15 cellular contexts compared by ENCODE assay signal in genomic region chr3:156689589-156689988, GRCh38. TPM values are rescaled to one million over a fixed set of nuclear protein-coding genes. Genes with fewer than 3 reads are reported as not detected.
DNase-seq lines count a peak whose midpoint lies in the region; ATAC-seq lines count a peak whose summit lies in the region.
"Had no signal": no experiment of that assay in that cellular context is flagged by ENCODE, and none has a peak within 500 bp of the region (broad histone marks: within the 10 kb centered on the region; RNA-seq: fewer than 3 reads in every experiment).

No MANE protein-coding gene starts in this region.

- H3K4me3 ChIP-seq in skeletal muscle satellite cell (ENCODE audit: low read length), result no peak overlapping the region
- H3K4me3 ChIP-seq: ovary had no signal

- peak overlapping the region; percentile 56 for H3K27ac Mint-ChIP-seq in activated naive CD4-positive, alpha-beta T cell treated with anti-CD3 and anti-CD28 coated beads, Interleukin-2, amount 50 U/mL, for 24 hours
- H3K27ac Mint-ChIP-seq in activated naive CD8-positive, alpha-beta T cell treated with anti-CD3 and anti-CD28 coated beads for 36 hours, result peak overlapping the region; percentile 56

- peak; percentile 22 for ATAC-seq in HG02610 (IDR thresholded peaks at IDR 0.05; ENCODE audit: unreplicated experiment)
- no peak for ATAC-seq in HG03280 (IDR thresholded peaks at IDR 0.05; ENCODE audit: unreplicated experiment)
- ATAC-seq: left cardiac atrium had no signal

- peaks cover 97% of the 10 kb centered on the region for H3K4me1 ChIP-seq in skeletal muscle satellite cell (ENCODE audit: control insufficient read depth, insufficient read depth, low read length)

- peak overlapping the region; percentile 74 for H3K4me2 ChIP-seq in skeletal muscle satellite cell (ENCODE audit: low read length)

- peak overlapping the region; percentile 9 for H3K9ac ChIP-seq in skeletal muscle satellite cell (ENCODE audit: low read depth, low read length)

- no peaks in the 10 kb centered on the region for H3K27me3 ChIP-seq in skeletal muscle satellite cell (ENCODE audit: control insufficient read depth, insufficient read depth, low read length)
- H3K27me3 ChIP-seq: ovary had no signal

- DNase-seq in activated naive CD4-positive, alpha-beta T cell treated with Interleukin-2 at 50 U/mL for 16 hours, result no peak
- no peak for DNase-seq in activated naive CD8-positive, alpha-beta T cell treated with anti-CD3 and anti-CD28 coated beads for 36 hours
- DNase-seq in mesenteric fat pad (ENCODE audit: low spot score) (no peak), NOMO-1 treated with dmso at 0.1 percent for 144 hours (lab: John Stamatoyannopoulos, UW; ENCODE audit: unreplicated experiment) (no peak)
- DNase-seq: AML-193; cerebellar nuclear complex; foreskin melanocyte; left cardiac atrium; NCI-H1436 treated with DMSO at 0.1 percent for 48 hours; ovary; stimulated activated CD4-positive, alpha-beta T cell treated with anti-CD3 and anti-CD28 coated beads, Interleukin-4, amount 100 ng/mL, for 4 hours had no signal

- no peak overlapping the region for H3K4me3 Mint-ChIP-seq in activated naive CD4-positive, alpha-beta T cell treated with anti-CD3 and anti-CD28 coated beads, Interleukin-2, amount 50 U/mL, for 24 hours
- H3K4me3 Mint-ChIP-seq in activated naive CD8-positive, alpha-beta T cell treated with anti-CD3 and anti-CD28 coated beads for 36 hours, result peak overlapping the region; percentile 9

- H3K36me3 Mint-ChIP-seq in activated naive CD4-positive, alpha-beta T cell treated with anti-CD3 and anti-CD28 coated beads, Interleukin-2, amount 50 U/mL, for 24 hours, result peaks cover 18% of the 10 kb centered on the region
- H3K36me3 Mint-ChIP-seq in activated naive CD8-positive, alpha-beta T cell treated with anti-CD3 and anti-CD28 coated beads for 36 hours, result peaks cover 41% of the 10 kb centered on the region

- no peaks in the 10 kb centered on the region for H3K27me3 Mint-ChIP-seq in activated naive CD4-positive, alpha-beta T cell treated with anti-CD3 and anti-CD28 coated beads, Interleukin-2, amount 50 U/mL, for 24 hours
- H3K27me3 Mint-ChIP-seq in activated naive CD8-positive, alpha-beta T cell treated with anti-CD3 and anti-CD28 coated beads for 36 hours, result no peaks in the 10 kb centered on the region

- peaks cover 72% of the 10 kb centered on the region for H3K36me3 ChIP-seq in skeletal muscle satellite cell (ENCODE audit: insufficient read depth, low read length)
- H3K36me3 ChIP-seq: ovary had no signal

- H3K9me3 Mint-ChIP-seq in activated naive CD4-positive, alpha-beta T cell treated with anti-CD3 and anti-CD28 coated beads, Interleukin-2, amount 50 U/mL, for 24 hours, result no peaks in the 10 kb centered on the region
- H3K9me3 Mint-ChIP-seq in activated naive CD8-positive, alpha-beta T cell treated with anti-CD3 and anti-CD28 coated beads for 36 hours, result no peaks in the 10 kb centered on the region

- H3K9me3 ChIP-seq in skeletal muscle satellite cell (replicated peaks; ENCODE audit: low read length), result no peaks in the 10 kb centered on the region
- H3K9me3 ChIP-seq: ovary had no signal

- H3K4me1 Mint-ChIP-seq in activated naive CD4-positive, alpha-beta T cell treated with anti-CD3 and anti-CD28 coated beads, Interleukin-2, amount 50 U/mL, for 24 hours, result peaks cover 71% of the 10 kb centered on the region
- peaks cover 61% of the 10 kb centered on the region for H3K4me1 Mint-ChIP-seq in activated naive CD8-positive, alpha-beta T cell treated with anti-CD3 and anti-CD28 coated beads for 36 hours

RNA-seq across cellular contexts. Expression of gene TIPARP, which starts 15.2 kb away (rescaled TPM):
- 10 to 100 TPM; 26.9 to 27.0 TPM for total RNA-seq in activated naive CD8-positive, alpha-beta T cell treated with anti-CD3 and anti-CD28 coated beads for 36 hours
- total RNA-seq in skeletal muscle satellite cell (2012; rRNA removed), result 39.3 and 47.9 TPM in 2 replicates
- 88.9 TPM for total RNA-seq in mesenteric fat pad
